Comparison of ENCODE assay signal across 37 cellular contexts in genomic region chr4:167216783-167217182, GRCh38. TPM values are rescaled to one million over a fixed set of nuclear protein-coding genes. Genes with fewer than 3 reads are reported as not detected.
"Had no signal": no experiment of that assay in that cellular context is flagged by ENCODE, and none has a peak within 500 bp of the region (broad histone marks: within the 10 kb centered on the region; RNA-seq: fewer than 3 reads in every experiment).

No MANE protein-coding gene starts in this region.

- H3K9me3 ChIP-seq: body of pancreas, esophagus squamous epithelium, heart left ventricle had no signal

- DNase-seq: activated CD4-positive, alpha-beta T cell treated with anti-CD3 and anti-CD28 coated beads for 1 hour; activated CD4-positive, alpha-beta T cell treated with anti-CD3 and anti-CD28 coated beads for 4 hours; activated CD4-positive, alpha-beta T cell treated with anti-CD3 and anti-CD28 coated beads, Interleukin-2, amount 50 U/mL, for 1 hour; activated CD4-positive, alpha-beta T cell treated with anti-CD3 and anti-CD28 coated beads, Interleukin-2, amount 50 U/mL, for 48 hours; activated CD8-positive, alpha-beta memory T cell treated with anti-CD3 and anti-CD28 coated beads, Interleukin-2, amount 10 ng/mL, durations not matched to agents 7 days and 5 days; activated CD8-positive, alpha-beta memory T cell treated with anti-CD3 and anti-CD28 coated beads, Interleukin-2, amount 50 U/mL, for 4 hours; activated CD8-positive, alpha-beta T cell treated with anti-CD3 and anti-CD28 coated beads, Interleukin-2, amount 10 ng/mL, durations not matched to agents 7 days and 5 days; activated effector memory CD4-positive, alpha-beta T cell treated with anti-CD3 and anti-CD28 coated beads, Interleukin-2, amount 50 U/mL, for 16 hours; activated naive CD4-positive, alpha-beta T cell treated with anti-CD3 and anti-CD28 coated beads for 36 hours; activated naive CD8-positive, alpha-beta T cell treated with anti-CD3 and anti-CD28 coated beads for 36 hours; activated naive CD8-positive, alpha-beta T cell treated with anti-CD3 and anti-CD28 coated beads, Interleukin-2, amount 50 U/mL, for 24 hours; activated T-cell treated with anti-CD3 and anti-CD28 coated beads, Interleukin-2, amount 50 U/mL, for 1 hour; activated T-cell treated with anti-CD3 and anti-CD28 coated beads, Interleukin-2, amount 50 U/mL, for 48 hours; adrenal gland; amygdala; aorta; body of pancreas; caudate nucleus; cortex of kidney; dermis blood vessel endothelial cell; effector CD4-positive, alpha-beta T cell; effector memory CD8-positive, alpha-beta T cell; esophagus squamous epithelium; foreskin melanocyte; glutamatergic neuron; heart left ventricle; T-helper 2 cell had no signal

- H3K27me3 ChIP-seq: adrenal gland, body of pancreas, esophagus squamous epithelium, heart left ventricle had no signal

- H3K4me3 ChIP-seq: adrenal gland, body of pancreas, esophagus squamous epithelium, heart left ventricle had no signal

- ATAC-seq: activated CD8-positive, alpha-beta memory T cell treated with anti-CD3 and anti-CD28 coated beads, Interleukin-2, amount 10 ng/mL, durations not matched to agents 7 days and 5 days; activated CD8-positive, alpha-beta T cell treated with anti-CD3 and anti-CD28 coated beads, Interleukin-2, amount 10 ng/mL, durations not matched to agents 7 days and 5 days; activated naive CD8-positive, alpha-beta T cell treated with anti-CD3 and anti-CD28 coated beads, Interleukin-2, amount 50 U/mL, for 24 hours; body of pancreas; effector memory CD8-positive, alpha-beta T cell; heart left ventricle; WTC11 had no signal

- H3K36me3 ChIP-seq: adrenal gland, esophagus squamous epithelium, heart left ventricle had no signal

- H3K4me1 ChIP-seq: adrenal gland, body of pancreas, esophagus squamous epithelium had no signal

- FAIRE-seq: colon had no signal

- H3K27ac ChIP-seq: adrenal gland, body of pancreas, epithelial cell of prostate, esophagus squamous epithelium, heart left ventricle had no signal

RNA-seq across cellular contexts. Expression of gene SPOCK3, which starts 17.5 kb away (rescaled TPM):
- total RNA-seq: activated CD8-positive, alpha-beta memory T cell treated with anti-CD3 and anti-CD28 coated beads for 36 hours; activated CD8-positive, alpha-beta memory T cell treated with anti-CD3 and anti-CD28 coated beads, Interleukin-2, amount 10 ng/mL, durations not matched to agents 7 days and 5 days; activated CD8-positive, alpha-beta T cell treated with anti-CD3 and anti-CD28 coated beads, Interleukin-2, amount 10 ng/mL, durations not matched to agents 7 days and 5 days; activated naive CD4-positive, alpha-beta T cell treated with anti-CD3 and anti-CD28 coated beads for 36 hours; activated T-helper 1 cell treated with anti-CD3 and anti-CD28 coated beads, Interleukin-12 subunit alpha, Interleukin-12 subunit beta, Interleukin-2, Interleukin-4 antibody, amounts not matched to agents 30 ng/mL and 10 ng/mL and 1 ng/mL, durations not matched to agents 14 hours and 24 hours and 36 hours; activated T-helper 2 cell treated with anti-CD3 and anti-CD28 coated beads, Interferon-gamma antibody, Interleukin-2, Interleukin-4, amounts not matched to agents 10 μg/mL and 5 μg/mL and 100 μg/mL, durations not matched to agents 14 hours and 24 hours and 36 hours; aorta; body of pancreas; chondrocyte; dermis blood vessel endothelial cell; endothelial cell of umbilical vein; esophagus squamous epithelium; fibroblast of villous mesenchyme; T-helper 1 cell treated with Interleukin-12 subunit alpha and Interleukin-12 subunit beta and Interleukin-4 antibody, amounts not matched to agents 30 ng/mL and 1 ng/mL, for 36 hours had no signal
